14 cellular contexts compared by ENCODE assay signal in genomic region chr4:112511294-112512118, GRCh38. TPM values are rescaled to one million over a fixed set of nuclear protein-coding genes. Genes with fewer than 3 reads are reported as not detected.
A peak's percentile ranks its signal among the peaks of the same experiment; 100 is the strongest.
DNase-seq lines count a peak whose midpoint lies in the region; ATAC-seq, FAIRE-seq and TF ChIP-seq lines count a peak whose summit lies in the region.
"Had no signal": no experiment of that assay in that cellular context is flagged by ENCODE, and none has a peak within 500 bp of the region (broad histone marks: within the 10 kb centered on the region; RNA-seq: fewer than 3 reads in every experiment).

No MANE protein-coding gene starts in this region.

- H2AFZ ChIP-seq in neural progenitor cell (replicated peaks), result no peak overlapping the region
- H2AFZ ChIP-seq: parathyroid adenoma had no signal

- no peak overlapping the region for H3K27ac ChIP-seq in CD8-positive, alpha-beta memory T cell (ENCODE audit: low read depth, low read length)
- H3K27ac ChIP-seq in HUES6 (ENCODE audit: low read depth, low read length) (no peak overlapping the region), ectodermal cell (ENCODE audit: insufficient read depth, low read depth, low read length, poor library complexity, severe bottlenecking) (no peak overlapping the region), neural progenitor cell (no peak overlapping the region), pancreas (no peak overlapping the region)
- H3K27ac ChIP-seq: parathyroid adenoma had no signal

- peaks cover 31% of the 10 kb centered on the region for H3K4me1 ChIP-seq in CD8-positive, alpha-beta memory T cell (ENCODE audit: insufficient read depth, low read length)
- H3K4me1 ChIP-seq in HUES6 (ENCODE audit: control insufficient read depth, insufficient read depth, low read length) (peaks cover 44% of the 10 kb centered on the region), ectodermal cell (ENCODE audit: control insufficient read depth, insufficient read depth, low read length) (peaks cover 38% of the 10 kb centered on the region), neural progenitor cell (peaks cover 53% of the 10 kb centered on the region), pancreas (peaks cover 1 to 17% (median 16%) of the 10 kb centered on the region in 3 donors)
- H3K4me1 ChIP-seq: parathyroid adenoma had no signal

- CTCF ChIA-PET in CD8-positive, alpha-beta memory T cell (lab: Charles Lee), result interaction anchor here (1.0 to 8.5 kb wide), 2 partner anchors 12 to 183 kb away, joined by 3 to 55 read pairs; no protein-coding TSS in a partner anchor

- peak overlapping the region in 6 of 7 donors; percentile 4 to 59 (median 40) for H3K4me3 Mint-ChIP-seq in CD8-positive, alpha-beta memory T cell
- H3K4me3 Mint-ChIP-seq in neural progenitor cell, result peak overlapping the region; percentile 81

- H3K27me3 Mint-ChIP-seq in CD8-positive, alpha-beta memory T cell, result peaks cover 73 to 93% of the 10 kb centered on the region in 2 donors
- H3K27me3 Mint-ChIP-seq in neural progenitor cell (ENCODE audit: insufficient read depth, low read depth), result peaks cover 75% of the 10 kb centered on the region

- no peaks in the 10 kb centered on the region for H3K79me2 ChIP-seq in neural progenitor cell (ENCODE audit: low read depth)
- H3K79me2 ChIP-seq: parathyroid adenoma had no signal

- H3K27ac Mint-ChIP-seq in CD8-positive, alpha-beta memory T cell, result peak overlapping the region in 1 of 8 donors; percentile 54
- H3K27ac Mint-ChIP-seq in neural progenitor cell, result no peak overlapping the region

- no peak overlapping the region for H3K4me3 ChIP-seq in CD8-positive, alpha-beta memory T cell (ENCODE audit: low read length)
- peak overlapping the region; percentile 57 for H3K4me3 ChIP-seq in HUES6 (ENCODE audit: low read depth, low read length)
- H3K4me3 ChIP-seq in ectodermal cell (ENCODE audit: insufficient read depth, low read depth, low read length), result peak overlapping the region; percentile 24
- H3K4me3 ChIP-seq in neural progenitor cell, result peak overlapping the region; percentile 45
- H3K4me3 ChIP-seq in pancreas, result no peak overlapping the region

- peaks cover 62% of the 10 kb centered on the region for H3F3A ChIP-seq in neural progenitor cell (ENCODE audit: low read depth)

- peak overlapping the region; percentile 85 for H3K4me2 ChIP-seq in neural progenitor cell

- peaks cover 79% of the 10 kb centered on the region for H3K27me3 ChIP-seq in CD8-positive, alpha-beta memory T cell (ENCODE audit: insufficient read depth, low read length, poor library complexity, severe bottlenecking)
- H3K27me3 ChIP-seq in HUES6 (ENCODE audit: control insufficient read depth, insufficient read depth, low read length) (peaks cover 100% of the 10 kb centered on the region), ectodermal cell (ENCODE audit: control insufficient read depth, insufficient read depth, low read length, poor library complexity, severe bottlenecking) (peaks cover 100% of the 10 kb centered on the region), neural progenitor cell (peaks cover 99% of the 10 kb centered on the region), pancreas (peaks cover 9 to 73% (median 23%) of the 10 kb centered on the region in 4 donors)

- POLR2A ChIA-PET in CD8-positive, alpha-beta memory T cell (lab: Charles Lee), result no interaction called here

- WGBS in ectodermal cell, 2 experiments, result 3 to 4% methylated on average over 34 of the region's 34 CpGs
- 32 to 35% methylated on average over 34 of the region's 34 CpGs for WGBS in pancreas, 2 donors

- no peak for DNase-seq in CD8-positive, alpha-beta memory T cell
- DNase-seq in neural progenitor cell (ENCODE audit: low spot score), result peak; percentile 68
- no peak for DNase-seq in pancreas
- no peak for DNase-seq in occipital lobe (lab: John Stamatoyannopoulos, UW)
- DNase-seq in DMS153 (lab: John Stamatoyannopoulos, UW), result no peak
- DNase-seq: activated gamma-delta T cell treated with Interleukin-2 at 50 U/mL for 16 hours; kidney; NCI-H774; SHP77; stimulated activated CD4-positive, alpha-beta T cell treated with anti-CD3 and anti-CD28 coated beads, Interleukin-2, amount 100 ng/mL, for 48 hours had no signal

- no peaks in the 10 kb centered on the region for H3K9me3 ChIP-seq in CD8-positive, alpha-beta memory T cell (ENCODE audit: low read length)
- no peaks in the 10 kb centered on the region for H3K9me3 ChIP-seq in HUES6 (ENCODE audit: control insufficient read depth, insufficient read depth, low read depth, low read length)
- no peaks in the 10 kb centered on the region for H3K9me3 ChIP-seq in ectodermal cell (ENCODE audit: control insufficient read depth, low read length)
- H3K9me3 ChIP-seq in neural progenitor cell (ENCODE audit: low read depth), result no peaks in the 10 kb centered on the region
- no peaks in the 10 kb centered on the region for H3K9me3 ChIP-seq in pancreas

- H3K9me3 Mint-ChIP-seq in CD8-positive, alpha-beta memory T cell, result peaks cover 5 to 22% (median 14%) of the 10 kb centered on the region in 5 donors
- H3K9me3 Mint-ChIP-seq in neural progenitor cell, result peaks cover 8% of the 10 kb centered on the region

- H3K9ac ChIP-seq in HUES6 (ENCODE audit: low read length), result peak overlapping the region; percentile 3
- no peak overlapping the region for H3K9ac ChIP-seq in neural progenitor cell
- H3K9ac ChIP-seq: parathyroid adenoma had no signal

- TF ChIP-seq CTCF in neural progenitor cell (IDR thresholded peaks at IDR 0.05) (no peak), pancreas (IDR thresholded peaks at IDR 0.05) (no peak)

- FAIRE-seq in pancreas (lab: Jason Lieb, UNC), result no peak
- FAIRE-seq: colon, kidney had no signal

- no peaks in the 10 kb centered on the region for H3K36me3 ChIP-seq in CD8-positive, alpha-beta memory T cell (ENCODE audit: insufficient read depth, low read length)
- H3K36me3 ChIP-seq in HUES6 (ENCODE audit: control insufficient read depth, insufficient read depth, low read length), result no peaks in the 10 kb centered on the region
- H3K36me3 ChIP-seq in ectodermal cell (ENCODE audit: control insufficient read depth, insufficient read depth, low read length), result no peaks in the 10 kb centered on the region
- H3K36me3 ChIP-seq in neural progenitor cell, result no peaks in the 10 kb centered on the region
- H3K36me3 ChIP-seq in pancreas, result no peaks in the 10 kb centered on the region

- peaks cover 42% of the 10 kb centered on the region for H4K20me1 ChIP-seq in neural progenitor cell (ENCODE audit: low read depth)

- peaks cover 45 to 60% (median 58%) of the 10 kb centered on the region in 3 donors for H3K4me1 Mint-ChIP-seq in CD8-positive, alpha-beta memory T cell
- H3K4me1 Mint-ChIP-seq in neural progenitor cell, result peaks cover 49% of the 10 kb centered on the region

- intact Hi-C loops in pancreas (cut with DNase I), result no loop called here

- ATAC-seq in pancreas, result no peak

- peaks cover 0 to 2% (median 0%) of the 10 kb centered on the region in 3 donors for H3K36me3 Mint-ChIP-seq in CD8-positive, alpha-beta memory T cell
- peaks cover 1% of the 10 kb centered on the region for H3K36me3 Mint-ChIP-seq in neural progenitor cell

RNA-seq across cellular contexts. Expression of gene NEUROG2, which starts 4.5 kb away (rescaled TPM):
- not detected for total RNA-seq in CD8-positive, alpha-beta memory T cell
- not detected for polyA plus RNA-seq in CD8-positive, alpha-beta memory T cell
- polyA plus RNA-seq in ectodermal cell (2013, experiment 1 of 4), result 0.91 TPM
- 0.76 TPM for polyA plus RNA-seq in ectodermal cell (2013, experiment 2 of 4)
- 1.4 TPM for polyA plus RNA-seq in ectodermal cell (2013, experiment 3 of 4)
- polyA plus RNA-seq in ectodermal cell (2013, experiment 4 of 4), result 1.7 TPM
- total RNA-seq in neural progenitor cell (ENCODE audit: low replicate concordance) (0.09 and 0.90 TPM in 2 replicates), pancreas (not detected), occipital lobe (10.1 TPM)
- polyA plus RNA-seq in pancreas, result not detected
- total RNA-seq: kidney had no signal

Comparison
In these comparisons a context has a peak if more than half of its experiments do, and no peak if none do; other contexts are left out.
1. H3K4me3 ChIP-seq: peak in HUES6 (single experiment), ectodermal cell (single experiment) and neural progenitor cell (single experiment); none in CD8-positive, alpha-beta memory T cell (single experiment) and pancreas (0 of 4).